In genomic region chr18:10131036-10131774, GRCh38 we compare ENCODE assay signal across 11 cellular contexts.
DNase-seq lines count a peak whose midpoint lies in the region; TF ChIP-seq lines count a peak whose summit lies in the region.
"Had no signal": no experiment of that assay in that cellular context is flagged by ENCODE, and none has a peak within 500 bp of the region (broad histone marks: within the 10 kb centered on the region; RNA-seq: fewer than 3 reads in every experiment).

No MANE protein-coding gene starts in this region.

- 39 to 49% (median 41%) methylated on average over 11 of the region's 11 CpGs for WGBS in stomach, 5 donors

- peaks cover 8 to 15% (median 12%) of the 10 kb centered on the region in 4 donors for H3K4me1 ChIP-seq in stomach

- TF ChIP-seq EP300 in stomach (IDR thresholded peaks at IDR 0.05), result no peak

- no peak for TF ChIP-seq POLR2A in stomach (IDR thresholded peaks at IDR 0.05)

- no peaks in the 10 kb centered on the region for H3K36me3 ChIP-seq in stomach
- no peaks in the 10 kb centered on the region for H3K36me3 ChIP-seq in WERI-Rb-1

- DNase-seq in DMS 273 (lab: John Stamatoyannopoulos, UW; ENCODE audit: unreplicated experiment) (peak; percentile 44), DMS 273 treated with DMSO at 0.1 percent for 48 hours (lab: John Stamatoyannopoulos, UW) (no peak), astrocyte of the hippocampus (ENCODE audit: low read depth, low spot score) (peak; percentile 18), left kidney (ENCODE audit: low read depth, low spot score) (peak; percentile 83), stomach (no peak), WERI-Rb-1 (no peak), NCI-H1694 treated with DMSO at 0.1 percent for 48 hours (lab: John Stamatoyannopoulos, UW) (no peak), Kasumi-1 (lab: John Stamatoyannopoulos, UW) (no peak)
- DNase-seq: activated naive CD4-positive, alpha-beta T cell treated with Interleukin-2 at 50 U/mL for 16 hours; effector memory CD4-positive, alpha-beta T cell had no signal

- TF ChIP-seq CTCF in stomach (IDR thresholded peaks at IDR 0.05), result no peak
- no peak for TF ChIP-seq CTCF in WERI-Rb-1 (IDR thresholded peaks at IDR 0.05; ENCODE audit: low read depth, low read length)

- H3K27me3 ChIP-seq in stomach (peaks cover 0 to 11% (median 10%) of the 10 kb centered on the region in 3 donors), WERI-Rb-1 (ENCODE audit: insufficient read depth, low read depth, severe bottlenecking) (no peaks in the 10 kb centered on the region)

- H3K9me3 ChIP-seq in stomach (no peaks in the 10 kb centered on the region), WERI-Rb-1 (ENCODE audit: severe bottlenecking) (no peaks in the 10 kb centered on the region)

- H3K27ac ChIP-seq in stomach (peak overlapping the region in 2 of 5 donors; percentile 32 to 38), WERI-Rb-1 (no peak overlapping the region)
- H3K27ac ChIP-seq: 22Rv1 had no signal

- intact Hi-C loops in stomach (cut with DNase I; ENCODE audit: low total_unique reads), result no loop called here

- H3K4me3 ChIP-seq in stomach (peak overlapping the region; percentile 29 to 55 (median 40)), WERI-Rb-1 (ENCODE audit: low read depth, low read length) (no peak overlapping the region)

Comparison
In these comparisons a context has a peak if more than half of its experiments do, and no peak if none do; other contexts are left out.
1. DNase-seq: peak in DMS 273 (single experiment), astrocyte of the hippocampus (single experiment) and left kidney (single experiment); none in DMS 273 treated with DMSO at 0.1 percent for 48 hours (single experiment), stomach (single experiment), WERI-Rb-1 (single experiment), NCI-H1694 treated with DMSO at 0.1 percent for 48 hours (single experiment) and Kasumi-1 (0 of 2).